In genomic region chr11:2912498-2912897, GRCh38 we compare ENCODE assay signal across 10 cellular contexts. TPM values are rescaled to one million over a fixed set of nuclear protein-coding genes. Genes with fewer than 3 reads are reported as not detected.
DNase-seq lines count a peak whose midpoint lies in the region; ATAC-seq, FAIRE-seq and TF ChIP-seq lines count a peak whose summit lies in the region.
"Had no signal": no experiment of that assay in that cellular context is flagged by ENCODE, and none has a peak within 500 bp of the region (broad histone marks: within the 10 kb centered on the region; RNA-seq: fewer than 3 reads in every experiment).

No MANE protein-coding gene starts in this region.

- ATAC-seq in Right ventricle myocardium superior (ENCODE audit: poor library complexity), result peak; percentile 12
- ATAC-seq in HG03175 (IDR thresholded peaks at IDR 0.05; ENCODE audit: unreplicated experiment), result no peak

- H3K4me3 ChIP-seq in left ventricle myocardium inferior, result no peak overlapping the region
- no peak overlapping the region for H3K4me3 ChIP-seq in adipocyte (ENCODE audit: low read length)
- no peak overlapping the region for H3K4me3 ChIP-seq in kidney (ENCODE audit: low read length in 2 of 2)

- H3K36me3 ChIP-seq in left ventricle myocardium inferior (no peaks in the 10 kb centered on the region), adipocyte (ENCODE audit: control insufficient read depth, insufficient read depth, low read length, severe bottlenecking) (no peaks in the 10 kb centered on the region), kidney (ENCODE audit: control insufficient read depth in 1 of 2, insufficient read depth in 2 of 2, low read length in 2 of 2) (no peaks in the 10 kb centered on the region)

- intact Hi-C loops in Right ventricle myocardium superior (cut with DNase I), result no loop called here
- intact Hi-C loops in left ventricle myocardium inferior (cut with micrococcal nuclease), result no loop called here
- intact Hi-C loops in kidney (cut with DNase I), result no loop called here

- H3K9me3 ChIP-seq in left ventricle myocardium inferior (replicated peaks) (no peaks in the 10 kb centered on the region), adipocyte (ENCODE audit: control insufficient read depth, low read length) (no peaks in the 10 kb centered on the region), kidney (ENCODE audit: control insufficient read depth in 1 of 2, low read length in 2 of 2) (no peaks in the 10 kb centered on the region)

- no peak overlapping the region for H3K27ac ChIP-seq in left ventricle myocardium inferior (replicated peaks)
- H3K27ac ChIP-seq in kidney (ENCODE audit: low read depth in 2 of 2, low read length in 2 of 2), result peak overlapping the region; percentile 81 to 89

- TF ChIP-seq CTCF in left ventricle myocardium inferior (IDR thresholded peaks at IDR 0.05; ENCODE audit: borderline replicate concordance) (no peak), kidney (IDR thresholded peaks at IDR 0.05; ENCODE audit: borderline replicate concordance, extremely low read depth, insufficient read depth) (no peak)

- peaks cover 25% of the 10 kb centered on the region for H3K27me3 ChIP-seq in left ventricle myocardium inferior (ENCODE audit: low read depth)
- H3K27me3 ChIP-seq in adipocyte (replicated peaks; ENCODE audit: control insufficient read depth, insufficient read depth, low read length), result no peaks in the 10 kb centered on the region

- H3K4me1 ChIP-seq in left ventricle myocardium inferior, result peaks cover 36% of the 10 kb centered on the region
- H3K4me1 ChIP-seq in adipocyte (ENCODE audit: control insufficient read depth, insufficient read depth, low read length), result peaks cover 10% of the 10 kb centered on the region
- peaks cover 0 to 16% of the 10 kb centered on the region in 2 donors for H3K4me1 ChIP-seq in kidney (ENCODE audit: control insufficient read depth in 1 of 2, insufficient read depth in 1 of 2, low read depth in 1 of 2, low read length in 2 of 2)

- H3K9ac ChIP-seq in adipocyte (ENCODE audit: low read length) (no peak overlapping the region), kidney (ENCODE audit: low read length in 2 of 2) (peak overlapping the region in 1 of 2 donors; percentile 15)

- no peak for FAIRE-seq in kidney (lab: Jason Lieb, UNC)
- peak; percentile 90 for FAIRE-seq in urothelium cell line (lab: Jason Lieb, UNC)

- DNase-seq in Right ventricle myocardium superior, result no peak
- no peak for DNase-seq in left ventricle myocardium inferior
- peak; percentile 64 for DNase-seq in adipocyte (ENCODE audit: low read depth)
- peak; percentile 97 for DNase-seq in kidney
- peak; percentile 95 for DNase-seq in urothelium cell line (ENCODE audit: low spot score)
- no peak for DNase-seq in NCI-H2107 treated with DMSO at 0.1 percent for 48 hours (lab: John Stamatoyannopoulos, UW; ENCODE audit: unreplicated experiment)
- DNase-seq in activated effector memory CD4-positive, alpha-beta T cell treated with Interleukin-2 at 50 U/mL for 16 hours, result no peak
- DNase-seq: NCI-H748 treated with DMSO at 0.1 percent for 48 hours, nephron progenitor cell had no signal

RNA-seq across cellular contexts. Expression of gene PHLDA2, which starts 16.7 kb away (rescaled TPM):
- total RNA-seq in Right ventricle myocardium superior (1.1 TPM), left ventricle myocardium inferior (not detected), kidney (19.7 TPM)
- polyA plus RNA-seq in kidney (ENCODE audit: insufficient read depth, low read depth, low replicate concordance), result 9.0 TPM

RNA-seq across cellular contexts. Expression of gene CDKN1C, which starts 26.9 kb away (rescaled TPM):
- total RNA-seq in Right ventricle myocardium superior (37.7 TPM), left ventricle myocardium inferior (33.0 TPM), kidney (54.8 TPM)
- 192 TPM for polyA plus RNA-seq in kidney (ENCODE audit: insufficient read depth, low read depth, low replicate concordance)

Comparison
In these comparisons a context has a peak if more than half of its experiments do, and no peak if none do; other contexts are left out.
1. DNase-seq: peak in adipocyte (single experiment), kidney (single experiment) and urothelium cell line (single experiment); none in Right ventricle myocardium superior (single experiment), left ventricle myocardium inferior (single experiment), NCI-H2107 treated with DMSO at 0.1 percent for 48 hours (single experiment) and activated effector memory CD4-positive, alpha-beta T cell treated with Interleukin-2 at 50 U/mL for 16 hours (single experiment).